Comparison of ENCODE assay signal across 8 cellular contexts in genomic region chr18:79575891-79576685, GRCh38.
DNase-seq lines count a peak whose midpoint lies in the region; TF ChIP-seq lines count a peak whose summit lies in the region.

No MANE protein-coding gene starts in this region.

- no peak for TF ChIP-seq POLR2A in spleen (IDR thresholded peaks at IDR 0.05)

- H3K4me1 ChIP-seq in SJCRH30 (peaks cover 29% of the 10 kb centered on the region), spleen (peaks cover 3 to 43% (median 27%) of the 10 kb centered on the region in 6 donors)

- intact Hi-C loops in cardiac septum (cut with DNase I), result no loop called here
- intact Hi-C loops in spleen (cut with DNase I; ENCODE audit: low total_unique reads), result no loop called here

- H3K36me3 ChIP-seq in SJCRH30, result no peaks in the 10 kb centered on the region
- H3K36me3 ChIP-seq in spleen, result no peaks in the 10 kb centered on the region

- no peak for TF ChIP-seq CTCF in spleen (IDR thresholded peaks at IDR 0.05 in 8 of 11, conservative IDR thresholded peaks at IDR 0.05 in 3 of 11)

- H3K27ac ChIP-seq in SJCRH30, result peak overlapping the region; percentile 85
- H3K27ac ChIP-seq in spleen, result peak overlapping the region in 1 of 8 donors; percentile 45

- WGBS in spleen, 5 donors, result 77 to 86% (median 84%) methylated on average over 37 to 44 of the region's 44 CpGs

- peak overlapping the region; percentile 48 for H3K4me3 ChIP-seq in SJCRH30
- no peak overlapping the region for H3K4me3 ChIP-seq in spleen

- H3K27me3 ChIP-seq in SJCRH30 (no peaks in the 10 kb centered on the region), spleen (replicated peaks in 1 of 7) (peaks cover 0 to 5% (median 0%) of the 10 kb centered on the region in 7 donors)

- peaks cover 6% of the 10 kb centered on the region; the same call in 1 of the 2 replicates for H3K9me3 ChIP-seq in SJCRH30 (replicated peaks)
- H3K9me3 ChIP-seq in spleen, result peaks cover 0 to 30% (median 26%) of the 10 kb centered on the region in 8 donors

- DNase-seq in NCI-H2081 (lab: John Stamatoyannopoulos, UW), result peak; percentile 4 to 48
- DNase-seq in NCI-H2081 treated with DMSO at 0.1 percent for 48 hours (lab: John Stamatoyannopoulos, UW), result no peak
- peak; percentile 88 to 90 for DNase-seq in SJCRH30
- DNase-seq in cardiac septum (ENCODE audit: low spot score), result peak; percentile 78
- DNase-seq in spleen, result peak; percentile 62
- DNase-seq in iPS-NIHi11 (ENCODE audit: low spot score), result no peak
- no peak for DNase-seq in SW480 (ENCODE audit: low spot score)
- DNase-seq in superior temporal gyrus (ENCODE audit: extremely low spot score), result no peak

Comparison
In these comparisons a context has a peak if more than half of its experiments do, and no peak if none do; other contexts are left out.
1. DNase-seq: peak in NCI-H2081 (2 of 2), SJCRH30 (2 of 2), cardiac septum (single experiment) and spleen (single experiment); none in NCI-H2081 treated with DMSO at 0.1 percent for 48 hours (single experiment), iPS-NIHi11 (single experiment), SW480 (single experiment) and superior temporal gyrus (single experiment).